In the genomic region with DNA sequence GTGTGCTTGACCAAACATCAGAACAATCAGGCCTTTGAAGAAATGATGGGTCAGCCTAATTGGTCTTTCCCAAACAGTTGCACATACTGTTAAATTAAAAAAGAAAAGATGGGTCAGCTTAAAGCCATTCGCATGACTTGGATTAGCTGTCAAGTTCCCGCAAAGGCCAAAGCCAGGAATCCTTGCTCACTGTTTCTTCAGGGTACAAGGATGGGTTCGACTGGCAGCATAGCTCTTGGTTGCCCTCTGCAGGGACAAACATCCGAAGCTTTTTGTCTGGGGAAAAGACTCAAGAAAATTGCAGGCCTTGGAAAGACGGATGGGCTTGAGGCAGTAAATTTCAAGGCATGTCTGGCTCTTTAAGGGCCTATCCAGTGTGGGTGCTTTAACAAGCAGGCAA, we compare ENCODE assay signal across 8 cellular contexts.
A peak's percentile ranks its signal among the peaks of the same experiment; 100 is the strongest.
DNase-seq lines count a peak whose midpoint lies in the region; ATAC-seq and TF ChIP-seq lines count a peak whose summit lies in the region.

No MANE protein-coding gene starts in this region.

- H3K4me3 ChIP-seq in WERI-Rb-1 (ENCODE audit: low read depth, low read length): no peak overlapping the region

- no peaks in the 10 kb centered on the region for H3K36me3 ChIP-seq in WERI-Rb-1

- peak; percentile 9 for DNase-seq in SKM-1 (lab: John Stamatoyannopoulos, UW; ENCODE audit: unreplicated experiment)
- no peak for DNase-seq in SKM-1 treated with dmso at 0.1 percent for 144 hours (lab: John Stamatoyannopoulos, UW; ENCODE audit: unreplicated experiment)
- peak; percentile 87 for DNase-seq in WERI-Rb-1
- peak; percentile 46 to 52 for DNase-seq in hippocampal formation (lab: John Stamatoyannopoulos, UW)
- peak; percentile 80 for DNase-seq in superior temporal gyrus (ENCODE audit: extremely low spot score)
- no peak for DNase-seq in NK-92 (lab: John Stamatoyannopoulos, UW; ENCODE audit: unreplicated experiment)
- no peak for DNase-seq in stimulated activated CD8-positive, alpha-beta memory T cell treated with anti-CD3 and anti-CD28 coated beads, Interleukin-4, amount 100 ng/mL, for 48 hours

- H3K9me3 ChIP-seq in WERI-Rb-1 (ENCODE audit: severe bottlenecking): no peaks in the 10 kb centered on the region

- peak; percentile 95 for TF ChIP-seq CTCF in WERI-Rb-1 (IDR thresholded peaks at IDR 0.05; ENCODE audit: low read depth, low read length)

- H3K27me3 ChIP-seq in WERI-Rb-1 (ENCODE audit: insufficient read depth, low read depth, severe bottlenecking): no peaks in the 10 kb centered on the region

- ATAC-seq in HG02759 (IDR thresholded peaks at IDR 0.05; ENCODE audit: unreplicated experiment): no peak

- no peak overlapping the region for H3K27ac ChIP-seq in WERI-Rb-1

Comparison
In these comparisons a context has a peak if more than half of its experiments do, and no peak if none do; other contexts are left out.
1. DNase-seq: peak in SKM-1 (single experiment), WERI-Rb-1 (single experiment), hippocampal formation (2 of 2) and superior temporal gyrus (single experiment); none in SKM-1 treated with dmso at 0.1 percent for 144 hours (single experiment), NK-92 (single experiment) and stimulated activated CD8-positive, alpha-beta memory T cell treated with anti-CD3 and anti-CD28 coated beads, Interleukin-4, amount 100 ng/mL, for 48 hours (single experiment).